Comparison of ENCODE assay signal across 1 cellular context in genomic region chr20:48815537-48815936, GRCh38.
TF ChIP-seq lines count a peak whose summit lies in the region.

No MANE protein-coding gene starts in this region.

TF ChIP-seq in HepG2, 621 proteins besides CTCF, POLR2A, EP300 and RAD21:
- 0 out of 2 replicates have a peak, but pooled peaks have one; percentile 59 for TF ChIP-seq FOXO4 (CRISPR knock-in tag; conservative IDR thresholded peaks at IDR 0.05)
- TF ChIP-seq ZNF282 (IDR thresholded peaks at IDR 0.05; ENCODE audit: partially characterized antibody) = no peak
